In genomic region chr2:43005211-43005974, GRCh38 we compare ENCODE assay signal across 8 cellular contexts.
DNase-seq lines count a peak whose midpoint lies in the region; TF ChIP-seq lines count a peak whose summit lies in the region.
"Had no signal": no experiment of that assay in that cellular context is flagged by ENCODE, and none has a peak within 500 bp of the region (broad histone marks: within the 10 kb centered on the region; RNA-seq: fewer than 3 reads in every experiment).

No MANE protein-coding gene starts in this region.

- TF ChIP-seq POLR2A in Peyer's patch (IDR thresholded peaks at IDR 0.05) (peak; percentile 35 to 60), testis (IDR thresholded peaks at IDR 0.05) (no peak)

- H3K27me3 ChIP-seq in Peyer's patch (peaks cover 0 to 3% of the 10 kb centered on the region in 2 donors), duodenal mucosa (ENCODE audit: control insufficient read depth in 1 of 2, insufficient read depth in 2 of 2, low read length in 2 of 2) (no peaks in the 10 kb centered on the region), testis (no peaks in the 10 kb centered on the region)
- H3K27me3 ChIP-seq: vagina had no signal

- no peaks in the 10 kb centered on the region for H3K9me3 ChIP-seq in Peyer's patch
- H3K9me3 ChIP-seq in duodenal mucosa (ENCODE audit: control insufficient read depth in 1 of 2, low read length in 2 of 2), result peaks cover 0 to 5% of the 10 kb centered on the region in 2 donors
- H3K9me3 ChIP-seq in testis, result no peaks in the 10 kb centered on the region
- H3K9me3 ChIP-seq: vagina had no signal

- H3K36me3 ChIP-seq in Peyer's patch (no peaks in the 10 kb centered on the region), duodenal mucosa (ENCODE audit: control insufficient read depth in 1 of 2, insufficient read depth in 2 of 2, low read length in 2 of 2) (no peaks in the 10 kb centered on the region), testis (ENCODE audit: low read depth, missing control alignments) (no peaks in the 10 kb centered on the region)
- H3K36me3 ChIP-seq: vagina had no signal

- in situ Hi-C loops in GM13976 (cut with MboI; ENCODE audit: low sequenced_read_pairs, unreplicated experiment), result no loop called here

- TF ChIP-seq CTCF in Peyer's patch (IDR thresholded peaks at IDR 0.05) (no peak), testis (IDR thresholded peaks at IDR 0.05) (no peak), GM13976 (IDR thresholded peaks at IDR 0.05; ENCODE audit: borderline replicate concordance, control extremely low read depth, extremely low read depth, insufficient read depth, missing control alignments) (no peak)

- H3K4me1 ChIP-seq in Peyer's patch (peaks cover 0 to 27% (median 3%) of the 10 kb centered on the region in 4 donors), duodenal mucosa (ENCODE audit: control insufficient read depth in 1 of 2, insufficient read depth in 2 of 2, low read length in 2 of 2) (peaks cover 39 to 57% of the 10 kb centered on the region in 2 donors), testis (peaks cover 15% of the 10 kb centered on the region)

- peak overlapping the region; percentile 58 to 76 for H3K9ac ChIP-seq in duodenal mucosa (ENCODE audit: low read depth in 1 of 2, low read length in 2 of 2)

- DNase-seq in Peyer's patch (peak in 2 of 3 donors; percentile 78 to 87), midbrain (lab: John Stamatoyannopoulos, UW) (peak; percentile 75), testis (peak; percentile 72), GM13976 (ENCODE audit: low spot score) (no peak), NCI-H748 (lab: John Stamatoyannopoulos, UW; ENCODE audit: unreplicated experiment) (no peak), NCI-H1092 (lab: John Stamatoyannopoulos, UW) (no peak)

- intact Hi-C loops in testis (cut with DNase I; ENCODE audit: low total_unique reads), result no loop called here

- H3K27ac ChIP-seq in Peyer's patch (peak overlapping the region in 3 of 4 donors; percentile 67 to 86 (median 83)), duodenal mucosa (ENCODE audit: low read depth, low read length) (peak overlapping the region; percentile 73), testis (peak overlapping the region in 1 of 2 donors; percentile 33)
- H3K27ac ChIP-seq: vagina had no signal

- no peak overlapping the region for H3K4me3 ChIP-seq in Peyer's patch
- peak overlapping the region; percentile 16 to 19 for H3K4me3 ChIP-seq in duodenal mucosa (ENCODE audit: low read depth in 1 of 2, low read length in 2 of 2)
- H3K4me3 ChIP-seq in testis, result no peak overlapping the region
- H3K4me3 ChIP-seq: vagina had no signal

- WGBS in testis, 2 donors, result 56 to 77% methylated on average over 14 to 15 of the region's 15 CpGs

Comparison
In these comparisons a context has a peak if more than half of its experiments do, and no peak if none do; other contexts are left out.
1. DNase-seq: peak in Peyer's patch (2 of 3), midbrain (single experiment) and testis (single experiment); none in GM13976 (single experiment), NCI-H748 (single experiment) and NCI-H1092 (single experiment).
2. H3K4me3 ChIP-seq: peak in duodenal mucosa (2 of 2); none in Peyer's patch (0 of 4) and testis (0 of 2).